Comparison of ENCODE assay signal across 20 cellular contexts in genomic region chr19:47267350-47267759, GRCh38. TPM values are rescaled to one million over a fixed set of nuclear protein-coding genes. Genes with fewer than 3 reads are reported as not detected.
A peak's percentile ranks its signal among the peaks of the same experiment; 100 is the strongest.
DNase-seq lines count a peak whose midpoint lies in the region; ATAC-seq and TF ChIP-seq lines count a peak whose summit lies in the region.
"Had no signal": no experiment of that assay in that cellular context is flagged by ENCODE, and none has a peak within 500 bp of the region (broad histone marks: within the 10 kb centered on the region; RNA-seq: fewer than 3 reads in every experiment).

No MANE protein-coding gene starts in this region.

- WGBS in body of pancreas, 2 donors, result 50 to 84% methylated on average over 10 to 14 of the region's 14 CpGs
- 60% methylated on average over 14 of the region's 14 CpGs for WGBS in liver

- H3K4me1 ChIP-seq in body of pancreas (peaks cover 23% of the 10 kb centered on the region), liver (ENCODE audit: control insufficient read depth in 4 of 4, insufficient read depth in 4 of 4, low read length in 3 of 4) (peaks cover 0 to 5% (median 0%) of the 10 kb centered on the region in 4 donors)

- H3K4me3 ChIP-seq in H7 (ENCODE audit: insufficient read depth, low read depth, low read length), result no peak overlapping the region
- H3K4me3 ChIP-seq in body of pancreas, result no peak overlapping the region
- no peak overlapping the region for H3K4me3 ChIP-seq in liver (ENCODE audit: low read depth in 1 of 3, low read length in 3 of 3)
- H3K4me3 ChIP-seq: heart right ventricle had no signal

- H3K27ac ChIP-seq in body of pancreas (peak overlapping the region in 3 of 4 donors; percentile 17 to 46 (median 32)), liver (ENCODE audit: low read depth in 1 of 2, low read length in 2 of 2) (no peak overlapping the region)
- H3K27ac ChIP-seq: heart right ventricle, KMS-11 had no signal

- H3K4me1 Mint-ChIP-seq in T-cell, result peaks cover 2 to 5% (median 4%) of the 10 kb centered on the region in 3 donors

- no peaks in the 10 kb centered on the region for H3K9me3 Mint-ChIP-seq in T-cell
- H3K9me3 Mint-ChIP-seq: activated naive CD8-positive, alpha-beta T cell treated with anti-CD3 and anti-CD28 coated beads, Interleukin-2, amount 10 ng/mL, durations not matched to agents 7 days and 5 days; memory B cell; nephron progenitor cell had no signal

- H3K4me3 Mint-ChIP-seq in T-cell, result no peak overlapping the region
- H3K4me3 Mint-ChIP-seq: activated naive CD8-positive, alpha-beta T cell treated with anti-CD3 and anti-CD28 coated beads, Interleukin-2, amount 10 ng/mL, durations not matched to agents 7 days and 5 days; memory B cell; nephron progenitor cell had no signal

- POLR2A ChIA-PET in T-cell (lab: Charles Lee), result interaction anchor here in 1 of 2 donors (0.6 kb wide), 1 partner anchor 207 kb away, joined by 4 read pairs; no protein-coding TSS in a partner anchor

- H3K9me3 ChIP-seq in body of pancreas (no peaks in the 10 kb centered on the region), liver (ENCODE audit: control insufficient read depth in 4 of 4, low read length in 3 of 4) (no peaks in the 10 kb centered on the region)
- H3K9me3 ChIP-seq: heart right ventricle had no signal

- TF ChIP-seq CTCF in body of pancreas (IDR thresholded peaks at IDR 0.05), result no peak
- TF ChIP-seq CTCF in liver (IDR thresholded peaks at IDR 0.05; ENCODE audit: low read depth, low read length, missing input control), result no peak

- peaks cover 9% of the 10 kb centered on the region for H3K36me3 ChIP-seq in H7 (replicated peaks; ENCODE audit: control insufficient read depth, insufficient read depth, low read length)
- H3K36me3 ChIP-seq in body of pancreas (replicated peaks in 1 of 2; ENCODE audit: insufficient read depth in 1 of 2, low read depth in 2 of 2), result peaks cover 16 to 35% of the 10 kb centered on the region in 2 donors
- H3K36me3 ChIP-seq in liver (ENCODE audit: control insufficient read depth in 4 of 4, insufficient read depth in 3 of 4, low read depth in 1 of 4, low read length in 3 of 4), result peaks cover 18 to 59% (median 27%) of the 10 kb centered on the region in 4 donors

- ATAC-seq in body of pancreas (no peak), GM21423 (IDR thresholded peaks at IDR 0.05; ENCODE audit: unreplicated experiment) (no peak), T-cell (replicated peaks in 1 of 4) (no peak)
- ATAC-seq: heart right ventricle; sciatic nerve; stimulated activated naive CD8-positive, alpha-beta T cell treated with anti-CD3 and anti-CD28 coated beads, Interleukin-15, Interleukin-2, amounts not matched to agents 100 U/mL and 50 U/mL, for 24 hours had no signal

- intact Hi-C loops in body of pancreas (cut with DNase I), result no loop called here

- no peak overlapping the region for H3K9ac ChIP-seq in liver (ENCODE audit: low read depth in 1 of 2, low read length in 2 of 2)
- H3K9ac ChIP-seq: KMS-11 had no signal

- H3K36me3 Mint-ChIP-seq in T-cell, result peaks cover 32% of the 10 kb centered on the region

- DNase-seq in H7, result peak; percentile 22
- peak in 3 of 4 donors; percentile 72 to 80 (median 80) for DNase-seq in body of pancreas
- peak; percentile 78 for DNase-seq in putamen (ENCODE audit: low spot score)
- no peak for DNase-seq in T-cell
- no peak for DNase-seq in retina
- DNase-seq: activated CD4-positive, CD25-positive, alpha-beta regulatory T cell; activated naive CD8-positive, alpha-beta T cell treated with anti-CD3 and anti-CD28 coated beads, Interleukin-2, amount 10 ng/mL, durations not matched to agents 7 days and 5 days; heart right ventricle; NCI-H2081; NCI-H524 treated with DMSO at 0.1 percent for 48 hours; nephron progenitor cell; OCI-M1; stimulated activated naive CD8-positive, alpha-beta T cell treated with anti-CD3 and anti-CD28 coated beads, Interleukin-15, Interleukin-2, amounts not matched to agents 100 U/mL and 50 U/mL, for 24 hours had no signal

- CTCF ChIA-PET in T-cell (lab: Charles Lee), result interaction anchor here (0.6 to 0.7 kb wide), 3 partner anchors 13 to 652 kb away, joined by 3 to 4 read pairs (median 4); no protein-coding TSS in a partner anchor

- no peaks in the 10 kb centered on the region for H3K27me3 ChIP-seq in H7 (ENCODE audit: control insufficient read depth, insufficient read depth, low read length)
- H3K27me3 ChIP-seq in body of pancreas, result no peaks in the 10 kb centered on the region
- no peaks in the 10 kb centered on the region for H3K27me3 ChIP-seq in liver (ENCODE audit: control insufficient read depth in 4 of 4, insufficient read depth in 4 of 4, low read length in 3 of 4)
- H3K27me3 ChIP-seq: heart right ventricle had no signal

- no peak overlapping the region for H3K27ac Mint-ChIP-seq in T-cell
- H3K27ac Mint-ChIP-seq: activated naive CD8-positive, alpha-beta T cell treated with anti-CD3 and anti-CD28 coated beads, Interleukin-2, amount 10 ng/mL, durations not matched to agents 7 days and 5 days; memory B cell; nephron progenitor cell had no signal

- H3K27me3 Mint-ChIP-seq in T-cell, result no peaks in the 10 kb centered on the region
- H3K27me3 Mint-ChIP-seq: activated naive CD8-positive, alpha-beta T cell treated with anti-CD3 and anti-CD28 coated beads, Interleukin-2, amount 10 ng/mL, durations not matched to agents 7 days and 5 days; memory B cell had no signal

- TF ChIP-seq RAD21 in liver (IDR thresholded peaks at IDR 0.05), result no peak

- TF ChIP-seq POLR2A in body of pancreas (IDR thresholded peaks at IDR 0.05), result peak in 1 of 3 donors; percentile 8

TF ChIP-seq in liver, 16 proteins besides CTCF, POLR2A, EP300 and RAD21 (continues in another document):
- TF ChIP-seq REST (IDR thresholded peaks at IDR 0.05) (peak; percentile 48), RXRA (IDR thresholded peaks at IDR 0.05) (peak in 1 of 2 donors; percentile 15), JUND (IDR thresholded peaks at IDR 0.05) (no peak), HNF4A (conservative IDR thresholded peaks at IDR 0.05) (peak; percentile 11 to 29), YY1 (IDR thresholded peaks at IDR 0.05) (peak; percentile 23), MAX (IDR thresholded peaks at IDR 0.05) (no peak), FOXA2 (IDR thresholded peaks at IDR 0.05) (no peak), GABPA (IDR thresholded peaks at IDR 0.05 in 1 of 2, conservative IDR thresholded peaks at IDR 0.05 in 1 of 2) (no peak), HNF4G (IDR thresholded peaks at IDR 0.05) (no peak), TAF1 (conservative IDR thresholded peaks at IDR 0.05) (no peak), SP1 (IDR thresholded peaks at IDR 0.05) (peak; percentile 41)
- TF ChIP-seq, protein P1, sequence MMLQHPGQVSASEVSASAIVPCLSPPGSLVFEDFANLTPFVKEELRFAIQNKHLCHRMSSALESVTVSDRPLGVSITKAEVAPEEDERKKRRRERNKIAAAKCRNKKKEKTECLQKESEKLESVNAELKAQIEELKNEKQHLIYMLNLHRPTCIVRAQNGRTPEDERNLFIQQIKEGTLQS (IDR thresholded peaks at IDR 0.05), result no peak

RNA-seq across cellular contexts. Expression of gene INAFM1, which starts 7.3 kb away (rescaled TPM):
- 2.0 and 2.9 TPM in 2 replicates for total RNA-seq in H7 (2014; rRNA removed; shearing (Covaris generic))
- total RNA-seq in body of pancreas, result 10 to 100 TPM in 1 of 2 donors, 1 to 10 TPM in 1; 9.1 to 10.2 TPM
- total RNA-seq in liver, result 1 to 10 TPM; 1.5 to 2.0 TPM
- 1 to 10 TPM; 1.8 to 2.5 TPM for polyA plus RNA-seq in liver
- 10 to 100 TPM; 11.3 to 19.2 (median 15.6) TPM for total RNA-seq in T-cell

RNA-seq across cellular contexts. Expression of gene CCDC9, which starts 11.0 kb away (rescaled TPM):
- 10.9 and 14.0 TPM in 2 replicates for total RNA-seq in H7 (2014; rRNA removed; shearing (Covaris generic))
- total RNA-seq in body of pancreas (10 to 100 TPM; 51.1 to 55.7 TPM), liver (1 to 10 TPM; 2.8 to 8.1 TPM), T-cell (10 to 100 TPM; 40.4 to 57.2 (median 49.7) TPM)
- 1 to 10 TPM; 1.4 to 8.0 TPM for polyA plus RNA-seq in liver

RNA-seq across cellular contexts. Expression of gene BBC3, which starts 36.4 kb away (rescaled TPM):
- total RNA-seq in H7 (2014; rRNA removed; shearing (Covaris generic)), result 13.4 and 20.7 TPM in 2 replicates
- total RNA-seq in body of pancreas (10 to 100 TPM in 1 of 2 donors, 1 to 10 TPM in 1; 1.3 to 11.4 TPM), liver (1 to 10 TPM; 1.0 to 2.1 TPM), T-cell (10 to 100 TPM; 20.0 to 48.6 (median 39.2) TPM)
- polyA plus RNA-seq in liver, result 1 to 10 TPM in 1 of 2 donors, under 1 TPM in 1; 0.35 to 2.6 TPM

RNA-seq across cellular contexts. Expression of gene C5AR1, which starts 42.3 kb away (rescaled TPM):
- 0.17 TPM in 1 of 2 replicates, not detected in the other for total RNA-seq in H7 (2014; rRNA removed; shearing (Covaris generic))
- total RNA-seq in body of pancreas (1 to 10 TPM; 2.6 to 5.4 TPM), liver (1 to 10 TPM; 1.8 to 5.3 TPM), T-cell (1 to 10 TPM; 1.8 to 2.4 (median 2.2) TPM)
- polyA plus RNA-seq in liver, result 1 to 10 TPM; 2.5 to 3.9 TPM
- total RNA-seq: dermis microvascular lymphatic vessel endothelial cell, epithelial cell of proximal tubule had no signal

Comparison
In these comparisons a context has a peak if more than half of its experiments do, and no peak if none do; other contexts are left out.
1. DNase-seq: peak in H7 (single experiment), body of pancreas (3 of 4) and putamen (single experiment); none in T-cell (0 of 34) and retina (single experiment).
2. H3K27ac ChIP-seq: peak in body of pancreas (3 of 4); none in liver (0 of 2).